ENCODE assay signal across 23 cellular contexts in genomic region chr14:34203271-34203722, GRCh38.
DNase-seq lines count a peak whose midpoint lies in the region; ATAC-seq, FAIRE-seq and TF ChIP-seq lines count a peak whose summit lies in the region.
"Had no signal": no experiment of that assay in that cellular context is flagged by ENCODE, and none has a peak within 500 bp of the region (broad histone marks: within the 10 kb centered on the region; RNA-seq: fewer than 3 reads in every experiment).

No MANE protein-coding gene starts in this region.

- H3K4me1 ChIP-seq in smooth muscle cell (ENCODE audit: low read depth), result peaks cover 7% of the 10 kb centered on the region
- H3K4me1 ChIP-seq in naive thymus-derived CD4-positive, alpha-beta T cell (ENCODE audit: control insufficient read depth in 2 of 2, insufficient read depth in 2 of 2, low read length in 2 of 2), result no peaks in the 10 kb centered on the region
- H3K4me1 ChIP-seq: Caco-2, gastrocnemius medialis, pancreas, SJCRH30 had no signal

- H2AFZ ChIP-seq in smooth muscle cell (ENCODE audit: low read depth), result no peak overlapping the region

- no peaks in the 10 kb centered on the region for H3K9me3 ChIP-seq in smooth muscle cell (replicated peaks; ENCODE audit: low read depth)
- H3K9me3 ChIP-seq in naive thymus-derived CD4-positive, alpha-beta T cell (ENCODE audit: control insufficient read depth in 2 of 3, low read length in 3 of 3), result no peaks in the 10 kb centered on the region
- H3K9me3 ChIP-seq: Caco-2, gastrocnemius medialis, pancreas had no signal

- H3K36me3 ChIP-seq in bronchial epithelial cell (ENCODE audit: control insufficient read depth, insufficient read depth, low read length) (no peaks in the 10 kb centered on the region), smooth muscle cell (ENCODE audit: low read depth) (no peaks in the 10 kb centered on the region)
- H3K36me3 ChIP-seq in naive thymus-derived CD4-positive, alpha-beta T cell (ENCODE audit: control insufficient read depth in 2 of 3, insufficient read depth in 3 of 3, low read length in 3 of 3), result no peaks in the 10 kb centered on the region
- H3K36me3 ChIP-seq: gastrocnemius medialis, pancreas, SJCRH30 had no signal

- WGBS in smooth muscle cell (ENCODE audit: low lambda C conversion rate), result 53% methylated on average over 4 of the region's 4 CpGs

- peaks cover 19% of the 10 kb centered on the region for H3F3A ChIP-seq in smooth muscle cell (ENCODE audit: low read depth)

- H3K9ac ChIP-seq in smooth muscle cell (ENCODE audit: low read depth), result no peak overlapping the region

- H3K36me3 Mint-ChIP-seq in activated CD4-positive, alpha-beta T cell treated with anti-CD3 and anti-CD28 coated beads, Interleukin-2, amount 10 ng/mL, durations not matched to agents 24 days and 14 days (ENCODE audit: low read depth), result peaks cover 6% of the 10 kb centered on the region
- no peaks in the 10 kb centered on the region for H3K36me3 Mint-ChIP-seq in activated CD4-positive, alpha-beta T cell treated with anti-CD3 and anti-CD28 coated beads, Interleukin-2, amount 10 ng/mL, durations not matched to agents 7 days and 5 days (ENCODE audit: low read depth)
- H3K36me3 Mint-ChIP-seq in naive thymus-derived CD4-positive, alpha-beta T cell, result peaks cover 0 to 8% (median 0%) of the 10 kb centered on the region in 5 donors
- H3K36me3 Mint-ChIP-seq: stimulated activated effector memory CD8-positive, alpha-beta T cell treated with anti-CD3 and anti-CD28 coated beads, Interleukin-12 subunit alpha, Interleukin-12 subunit beta, amount 100 ng/mL, for 72 hours; type B pancreatic cell had no signal

- H3K9me3 Mint-ChIP-seq in activated CD4-positive, alpha-beta T cell treated with anti-CD3 and anti-CD28 coated beads, Interleukin-2, amount 10 ng/mL, durations not matched to agents 24 days and 14 days, result peaks cover 17% of the 10 kb centered on the region
- H3K9me3 Mint-ChIP-seq in activated CD4-positive, alpha-beta T cell treated with anti-CD3 and anti-CD28 coated beads, Interleukin-2, amount 10 ng/mL, durations not matched to agents 7 days and 5 days, result peaks cover 13% of the 10 kb centered on the region
- peaks cover 0 to 17% (median 6%) of the 10 kb centered on the region in 11 donors for H3K9me3 Mint-ChIP-seq in naive thymus-derived CD4-positive, alpha-beta T cell
- H3K9me3 Mint-ChIP-seq: type B pancreatic cell had no signal

- H3K27ac ChIP-seq in smooth muscle cell (ENCODE audit: low read depth), result peak overlapping the region; percentile 98
- H3K27ac ChIP-seq in naive thymus-derived CD4-positive, alpha-beta T cell (ENCODE audit: low read depth, low read length), result no peak overlapping the region
- H3K27ac ChIP-seq: gastrocnemius medialis, HL-60, pancreas, SJCRH30 had no signal

- H3K27ac Mint-ChIP-seq in activated CD4-positive, alpha-beta T cell treated with anti-CD3 and anti-CD28 coated beads, Interleukin-2, amount 10 ng/mL, durations not matched to agents 24 days and 14 days, result peak overlapping the region; percentile 55
- no peak overlapping the region for H3K27ac Mint-ChIP-seq in activated CD4-positive, alpha-beta T cell treated with anti-CD3 and anti-CD28 coated beads, Interleukin-2, amount 10 ng/mL, durations not matched to agents 7 days and 5 days
- peak overlapping the region in 1 of 9 donors; percentile 72 for H3K27ac Mint-ChIP-seq in naive thymus-derived CD4-positive, alpha-beta T cell
- H3K27ac Mint-ChIP-seq: activated CD4-positive, alpha-beta T cell treated with anti-CD3 and anti-CD28 coated beads for 36 hours; activated naive CD8-positive, alpha-beta T cell treated with anti-CD3 and anti-CD28 coated beads, Interleukin-2, amount 10 ng/mL, durations not matched to agents 7 days and 5 days; stimulated activated effector memory CD8-positive, alpha-beta T cell treated with anti-CD3 and anti-CD28 coated beads, Interleukin-12 subunit alpha, Interleukin-12 subunit beta, amount 100 ng/mL, for 72 hours; type B pancreatic cell had no signal

- H3K79me2 ChIP-seq in smooth muscle cell (ENCODE audit: low read depth), result no peaks in the 10 kb centered on the region

- TF ChIP-seq CTCF in bronchial epithelial cell (IDR thresholded peaks at IDR 0.05; ENCODE audit: insufficient read depth, low read length, severe bottlenecking) (no peak), smooth muscle cell (IDR thresholded peaks at IDR 0.05; ENCODE audit: borderline replicate concordance, insufficient read depth, poor library complexity, severe bottlenecking) (no peak)

- no peak for DNase-seq in activated CD4-positive, alpha-beta T cell treated with anti-CD3 and anti-CD28 coated beads, Interleukin-2, amount 10 ng/mL, durations not matched to agents 24 days and 14 days
- no peak for DNase-seq in activated CD4-positive, alpha-beta T cell treated with anti-CD3 and anti-CD28 coated beads, Interleukin-2, amount 10 ng/mL, durations not matched to agents 7 days and 5 days
- peak; percentile 92 for DNase-seq in NOMO-1 treated with DMSO at 0.1 percent for 48 hours (lab: John Stamatoyannopoulos, UW; ENCODE audit: unreplicated experiment)
- peak; percentile 84 for DNase-seq in bronchial epithelial cell (ENCODE audit: low read depth)
- no peak for DNase-seq in smooth muscle cell (lab: John Stamatoyannopoulos, UW; ENCODE audit: unreplicated experiment)
- DNase-seq in NCI-H524 (lab: John Stamatoyannopoulos, UW), result no peak
- DNase-seq in DMS53 treated with DMSO at 0.1 percent for 48 hours (lab: John Stamatoyannopoulos, UW; ENCODE audit: unreplicated experiment), result no peak
- no peak for DNase-seq in naive thymus-derived CD4-positive, alpha-beta T cell
- DNase-seq: activated CD4-positive, alpha-beta T cell treated with anti-CD3 and anti-CD28 coated beads for 36 hours; activated CD8-positive, alpha-beta memory T cell treated with anti-CD3 and anti-CD28 coated beads, Interleukin-2, amount 50 U/mL, for 48 hours; activated naive CD8-positive, alpha-beta T cell treated with anti-CD3 and anti-CD28 coated beads, Interleukin-2, amount 10 ng/mL, durations not matched to agents 7 days and 5 days; Caco-2; gastrocnemius medialis; NCI-H146; NCI-H2227 treated with DMSO at 0.1 percent for 48 hours; pancreas; SJCRH30 had no signal

- H3K4me3 ChIP-seq in bronchial epithelial cell (ENCODE audit: low read depth, low read length) (no peak overlapping the region), smooth muscle cell (no peak overlapping the region)
- H3K4me3 ChIP-seq in naive thymus-derived CD4-positive, alpha-beta T cell (ENCODE audit: low read length), result no peak overlapping the region
- H3K4me3 ChIP-seq: gastrocnemius medialis, pancreas, SJCRH30 had no signal

- H3K27me3 Mint-ChIP-seq in activated CD4-positive, alpha-beta T cell treated with anti-CD3 and anti-CD28 coated beads, Interleukin-2, amount 10 ng/mL, durations not matched to agents 24 days and 14 days, result peaks cover 6% of the 10 kb centered on the region
- H3K27me3 Mint-ChIP-seq in activated CD4-positive, alpha-beta T cell treated with anti-CD3 and anti-CD28 coated beads, Interleukin-2, amount 10 ng/mL, durations not matched to agents 7 days and 5 days, result peaks cover 10% of the 10 kb centered on the region
- peaks cover 0 to 12% (median 3%) of the 10 kb centered on the region in 5 donors for H3K27me3 Mint-ChIP-seq in naive thymus-derived CD4-positive, alpha-beta T cell

- H4K20me1 ChIP-seq in smooth muscle cell (ENCODE audit: low read depth), result no peaks in the 10 kb centered on the region

- H3K27me3 ChIP-seq in bronchial epithelial cell (ENCODE audit: control insufficient read depth, insufficient read depth, low read length) (no peaks in the 10 kb centered on the region), smooth muscle cell (ENCODE audit: low read depth) (no peaks in the 10 kb centered on the region)
- H3K27me3 ChIP-seq in naive thymus-derived CD4-positive, alpha-beta T cell (ENCODE audit: control insufficient read depth in 2 of 2, insufficient read depth in 2 of 2, low read length in 2 of 2), result no peaks in the 10 kb centered on the region
- H3K27me3 ChIP-seq: gastrocnemius medialis, pancreas, SJCRH30 had no signal

- intact Hi-C loops in activated CD4-positive, alpha-beta T cell treated with anti-CD3 and anti-CD28 coated beads, Interleukin-2, amount 10 ng/mL, durations not matched to agents 24 days and 14 days (cut with micrococcal nuclease), result loop anchor here (1.0 to 5.0 kb wide), 3 partner anchors 8 to 161 kb away; no protein-coding TSS in a partner anchor
- intact Hi-C loops in naive thymus-derived CD4-positive, alpha-beta T cell (cut with micrococcal nuclease), result no loop called here

- POLR2A ChIA-PET in activated CD4-positive, alpha-beta T cell treated with anti-CD3 and anti-CD28 coated beads, Interleukin-2, amount 10 ng/mL, durations not matched to agents 7 days and 5 days (lab: Charles Lee), result no interaction called here
- POLR2A ChIA-PET in naive thymus-derived CD4-positive, alpha-beta T cell (lab: Charles Lee), result no interaction called here

- H3K4me2 ChIP-seq in smooth muscle cell, result peak overlapping the region; percentile 34

- no peak for FAIRE-seq in bronchial epithelial cell (lab: Jason Lieb, UNC)
- FAIRE-seq: A204.1, GM12891, pancreas had no signal

- CTCF ChIA-PET in activated CD4-positive, alpha-beta T cell treated with anti-CD3 and anti-CD28 coated beads, Interleukin-2, amount 10 ng/mL, durations not matched to agents 7 days and 5 days (lab: Charles Lee), result no interaction called here
- CTCF ChIA-PET in naive thymus-derived CD4-positive, alpha-beta T cell (lab: Charles Lee), result no interaction called here

- H3K4me3 Mint-ChIP-seq in activated CD4-positive, alpha-beta T cell treated with anti-CD3 and anti-CD28 coated beads, Interleukin-2, amount 10 ng/mL, durations not matched to agents 24 days and 14 days, result no peak overlapping the region
- no peak overlapping the region for H3K4me3 Mint-ChIP-seq in activated CD4-positive, alpha-beta T cell treated with anti-CD3 and anti-CD28 coated beads, Interleukin-2, amount 10 ng/mL, durations not matched to agents 7 days and 5 days
- no peak overlapping the region for H3K4me3 Mint-ChIP-seq in naive thymus-derived CD4-positive, alpha-beta T cell
- H3K4me3 Mint-ChIP-seq: activated CD4-positive, alpha-beta T cell treated with anti-CD3 and anti-CD28 coated beads for 36 hours; activated naive CD8-positive, alpha-beta T cell treated with anti-CD3 and anti-CD28 coated beads, Interleukin-2, amount 10 ng/mL, durations not matched to agents 7 days and 5 days; central memory CD8-positive, alpha-beta T cell; stimulated activated effector memory CD8-positive, alpha-beta T cell treated with anti-CD3 and anti-CD28 coated beads, Interleukin-12 subunit alpha, Interleukin-12 subunit beta, amount 100 ng/mL, for 72 hours; type B pancreatic cell had no signal

- no peak for ATAC-seq in naive thymus-derived CD4-positive, alpha-beta T cell
- ATAC-seq: activated CD4-positive, alpha-beta T cell treated with anti-CD3 and anti-CD28 coated beads for 36 hours; gastrocnemius medialis; stimulated activated effector memory CD8-positive, alpha-beta T cell treated with anti-CD3 and anti-CD28 coated beads, Interleukin-12 subunit alpha, Interleukin-12 subunit beta, amount 100 ng/mL, for 72 hours had no signal

- peaks cover 35% of the 10 kb centered on the region for H3K4me1 Mint-ChIP-seq in activated CD4-positive, alpha-beta T cell treated with anti-CD3 and anti-CD28 coated beads, Interleukin-2, amount 10 ng/mL, durations not matched to agents 24 days and 14 days
- H3K4me1 Mint-ChIP-seq in activated CD4-positive, alpha-beta T cell treated with anti-CD3 and anti-CD28 coated beads, Interleukin-2, amount 10 ng/mL, durations not matched to agents 7 days and 5 days, result peaks cover 8% of the 10 kb centered on the region
- peaks cover 0 to 27% (median 17%) of the 10 kb centered on the region in 7 donors for H3K4me1 Mint-ChIP-seq in naive thymus-derived CD4-positive, alpha-beta T cell
- H3K4me1 Mint-ChIP-seq: central memory CD8-positive, alpha-beta T cell had no signal

Comparison
In these comparisons a context has a peak if more than half of its experiments do, and no peak if none do; other contexts are left out.
1. DNase-seq: peak in NOMO-1 treated with DMSO at 0.1 percent for 48 hours (single experiment) and bronchial epithelial cell (single experiment); none in activated CD4-positive, alpha-beta T cell treated with anti-CD3 and anti-CD28 coated beads, Interleukin-2, amount 10 ng/mL, durations not matched to agents 24 days and 14 days (single experiment), activated CD4-positive, alpha-beta T cell treated with anti-CD3 and anti-CD28 coated beads, Interleukin-2, amount 10 ng/mL, durations not matched to agents 7 days and 5 days (single experiment), smooth muscle cell (single experiment), NCI-H524 (0 of 2), DMS53 treated with DMSO at 0.1 percent for 48 hours (single experiment) and naive thymus-derived CD4-positive, alpha-beta T cell (0 of 9).